9 cellular contexts compared by ENCODE assay signal in genomic region chr2:168530980-168531379, GRCh38.
A peak's percentile ranks its signal among the peaks of the same experiment; 100 is the strongest.
DNase-seq lines count a peak whose midpoint lies in the region; ATAC-seq lines count a peak whose summit lies in the region.
"Had no signal": no experiment of that assay in that cellular context is flagged by ENCODE, and none has a peak within 500 bp of the region (broad histone marks: within the 10 kb centered on the region; RNA-seq: fewer than 3 reads in every experiment).

No MANE protein-coding gene starts in this region.

- DNase-seq in adipocyte (ENCODE audit: low read depth) (peak; percentile 66), skeletal muscle cell (ENCODE audit: low read depth) (peak; percentile 55), amygdala (lab: John Stamatoyannopoulos, UW) (no peak), MG63 (no peak), ecto neural progenitor cell (ENCODE audit: low spot score) (no peak)
- no peak for DNase-seq in activated CD8-positive, alpha-beta memory T cell treated with anti-CD3 and anti-CD28 coated beads, Interleukin-2, amount 50 U/mL, for 4 hours
- DNase-seq: NCI-H2081 treated with DMSO at 0.1 percent for 48 hours had no signal

- no peak overlapping the region for H3K4me3 ChIP-seq in adipocyte (ENCODE audit: low read length)
- H3K4me3 ChIP-seq in skeletal muscle cell (ENCODE audit: low read depth, low read length), result no peak overlapping the region
- no peak overlapping the region for H3K4me3 ChIP-seq in MG63

- H3K9me3 ChIP-seq in adipocyte (ENCODE audit: control insufficient read depth, low read length) (no peaks in the 10 kb centered on the region), MG63 (no peaks in the 10 kb centered on the region)

- H3K27me3 ChIP-seq in adipocyte (replicated peaks; ENCODE audit: control insufficient read depth, insufficient read depth, low read length) (no peaks in the 10 kb centered on the region), MG63 (no peaks in the 10 kb centered on the region)

- H3K36me3 ChIP-seq in adipocyte (ENCODE audit: control insufficient read depth, insufficient read depth, low read length, severe bottlenecking) (no peaks in the 10 kb centered on the region), MG63 (no peaks in the 10 kb centered on the region)

- peak overlapping the region; percentile 56 for H3K9ac ChIP-seq in adipocyte (ENCODE audit: low read length)

- ATAC-seq in GM18870 (IDR thresholded peaks at IDR 0.05; ENCODE audit: unreplicated experiment), result peak; percentile 47
- ATAC-seq in HG02884 (IDR thresholded peaks at IDR 0.05; ENCODE audit: unreplicated experiment), result peak; percentile 39

- H3K4me1 ChIP-seq in adipocyte (ENCODE audit: control insufficient read depth, insufficient read depth, low read length), result peaks cover 59% of the 10 kb centered on the region

Comparison
In these comparisons a context has a peak if more than half of its experiments do, and no peak if none do; other contexts are left out.
1. DNase-seq: peak in adipocyte (single experiment) and skeletal muscle cell (single experiment); none in amygdala (0 of 56), MG63 (single experiment), activated CD8-positive, alpha-beta memory T cell treated with anti-CD3 and anti-CD28 coated beads, Interleukin-2, amount 50 U/mL, for 4 hours (single experiment) and ecto neural progenitor cell (single experiment).